In the genomic region with DNA sequence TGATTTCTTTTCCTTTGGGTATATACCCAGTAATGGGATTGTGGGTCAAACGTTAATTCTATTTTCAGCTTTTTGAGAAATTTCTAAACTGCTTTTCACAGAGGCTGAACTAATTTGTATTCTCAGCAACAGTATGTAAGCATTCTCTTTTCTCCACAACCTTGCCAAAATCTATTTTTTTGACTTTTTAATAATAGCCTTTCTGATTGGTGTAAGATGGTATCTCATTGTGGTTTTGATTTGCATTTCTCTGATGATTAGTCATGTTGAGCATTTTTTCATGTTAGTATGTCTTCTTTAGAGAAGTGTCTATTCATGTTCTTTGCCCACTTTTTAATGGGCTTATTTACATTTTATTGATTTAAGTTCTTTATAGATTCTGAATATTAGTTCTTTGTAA, we compare ENCODE assay signal across 30 cellular contexts.
"Had no signal": no experiment of that assay in that cellular context is flagged by ENCODE, and none has a peak within 500 bp of the region (broad histone marks: within the 10 kb centered on the region; RNA-seq: fewer than 3 reads in every experiment).

No MANE protein-coding gene starts in this region.

- H3K36me3 ChIP-seq: breast epithelium, esophagus muscularis mucosa, gastrocnemius medialis, pancreas, sigmoid colon, thoracic aorta, uterus, WERI-Rb-1 had no signal

- H3K27me3 ChIP-seq: breast epithelium, esophagus muscularis mucosa, gastrocnemius medialis, pancreas, sigmoid colon, uterus had no signal

- H3K9me3 ChIP-seq: esophagus muscularis mucosa, gastrocnemius medialis, pancreas, psoas muscle, sigmoid colon, uterus had no signal

- DNase-seq: activated CD4-positive, alpha-beta T cell treated with anti-CD3 and anti-CD28 coated beads for 48 hours; activated CD4-positive, alpha-beta T cell treated with anti-CD3 and anti-CD28 coated beads, Interleukin-2, amount 50 U/mL, for 48 hours; activated CD8-positive, alpha-beta memory T cell treated with anti-CD3 and anti-CD28 coated beads for 24 hours; activated effector memory CD4-positive, alpha-beta T cell treated with Interleukin-2 at 50 U/mL for 16 hours; activated naive CD4-positive, alpha-beta T cell treated with anti-CD3 and anti-CD28 coated beads, Interleukin-2, amount 10 ng/mL, durations not matched to agents 7 days and 5 days; activated naive CD8-positive, alpha-beta T cell treated with anti-CD3 and anti-CD28 coated beads, Interleukin-2, amount 10 ng/mL, durations not matched to agents 7 days and 5 days; amygdala; central memory CD4-positive, alpha-beta T cell; dermis blood vessel endothelial cell; effector CD4-positive, alpha-beta T cell; gastrocnemius medialis; hippocampal formation; kidney; left colon; naive B cell; nucleus accumbens; pancreas; psoas muscle; sigmoid colon; small intestine; stimulated activated CD4-positive, alpha-beta T cell treated with anti-CD3 and anti-CD28 coated beads, Interleukin-4, amount 100 ng/mL, for 24 hours; T-helper 17 cell; T1000; trophoblast cell; uterus; WERI-Rb-1 had no signal

- H3K27ac ChIP-seq: breast epithelium, esophagus muscularis mucosa, gastrocnemius medialis, pancreas, psoas muscle, sigmoid colon, thoracic aorta, uterus, WERI-Rb-1 had no signal

- ATAC-seq: gastrocnemius medialis; left colon; pancreas; psoas muscle; stimulated activated effector memory CD8-positive, alpha-beta T cell treated with anti-CD3 and anti-CD28 coated beads, Interleukin-12 subunit alpha, Interleukin-12 subunit beta, amount 100 ng/mL, for 72 hours; T-helper 17 cell had no signal

- H3K4me3 ChIP-seq: breast epithelium, esophagus muscularis mucosa, gastrocnemius medialis, pancreas, psoas muscle, sigmoid colon, thoracic aorta, uterus had no signal

- H3K4me1 ChIP-seq: breast epithelium, esophagus muscularis mucosa, gastrocnemius medialis, psoas muscle, sigmoid colon, uterus had no signal
